ENCODE assay signal across 8 cellular contexts in genomic region chr22:46052801-46053562, GRCh38.
A peak's percentile ranks its signal among the peaks of the same experiment; 100 is the strongest.
DNase-seq lines count a peak whose midpoint lies in the region; ATAC-seq, FAIRE-seq and TF ChIP-seq lines count a peak whose summit lies in the region.

No MANE protein-coding gene starts in this region.

- DNase-seq in H54 (ENCODE audit: insufficient read length, low spot score) = no peak
- DNase-seq in T-helper 17 cell = peak in 1 of 3 donors; percentile 4
- DNase-seq in H1 (ENCODE audit: low read depth in 1 of 2, low spot score in 2 of 2) = no peak
- DNase-seq in vagina (ENCODE audit: extremely low spot score in 2 of 2) = no peak
- no peak for DNase-seq in SK-N-DZ (ENCODE audit: low spot score)

- H3K56ac ChIP-seq in H1 (replicated peaks; ENCODE audit: insufficient read length, low read depth, low read length) = no peak overlapping the region

- H2BK20ac ChIP-seq in H1 (ENCODE audit: low read length) = no peak overlapping the region

- H3K27me3 ChIP-seq in ACC112 (ENCODE audit: insufficient read depth, low read length) (no peaks in the 10 kb centered on the region), H1 (replicated peaks in 1 of 4; ENCODE audit: control insufficient read depth in 3 of 4, extremely low read depth in 1 of 4, insufficient read depth in 3 of 4, low read length in 3 of 4) (peaks cover 0 to under 1% (median 0%) of the 10 kb centered on the region in 4 experiments; a peak in 1 of 7 replicates), muscle layer of colon (ENCODE audit: control insufficient read depth in 1 of 2, insufficient read depth in 2 of 2, low read length in 2 of 2) (no peaks in the 10 kb centered on the region), vagina (no peaks in the 10 kb centered on the region)

- peaks cover 2% of the 10 kb centered on the region for H3K36me3 Mint-ChIP-seq in T-helper 17 cell (ENCODE audit: low read depth)

- H2AFZ ChIP-seq in ACC112 (ENCODE audit: low read length, unreplicated experiment) (peak overlapping the region; percentile 22), H1 (ENCODE audit: low read length) (no peak overlapping the region)

- peak overlapping the region; percentile 68; the same call in 1 of the 2 replicates for H2BK12ac ChIP-seq in H1 (ENCODE audit: low read depth, low read length)

- 0 out of 2 replicates have a peak overlapping the region, but pooled peaks have one; percentile 13 for H2AK5ac ChIP-seq in H1 (ENCODE audit: low read depth, low read length)

- H2BK15ac ChIP-seq in H1 (ENCODE audit: low read length) = no peak overlapping the region

- FAIRE-seq in H54 (lab: Jason Lieb, UNC) (no peak), H1 (lab: Jason Lieb, UNC) (no peak)

- H3K4me3 Mint-ChIP-seq in T-helper 17 cell = peak overlapping the region; percentile 96

- no peaks in the 10 kb centered on the region for H3K79me1 ChIP-seq in H1 (ENCODE audit: low read depth, low read length)

- H3K9ac ChIP-seq in H1 (replicated peaks in 1 of 4; ENCODE audit: extremely low read depth in 1 of 4, low read depth in 3 of 4, low read length in 3 of 4) (no peak overlapping the region), muscle layer of colon (ENCODE audit: low read length) (peak overlapping the region; percentile 74)

- no peak overlapping the region; the same call in 1 of the 2 replicates for H3K18ac ChIP-seq in H1 (ENCODE audit: extremely low read depth, low read length)

- no peak overlapping the region; the same call in 1 of the 2 replicates for H2BK5ac ChIP-seq in H1 (ENCODE audit: low read depth, low read length)

- no peaks in the 10 kb centered on the region for H3K36me3 ChIP-seq in ACC112 (ENCODE audit: insufficient read depth, low read length)
- no peaks in the 10 kb centered on the region for H3K36me3 ChIP-seq in H1 (ENCODE audit: control insufficient read depth in 2 of 4, insufficient read depth in 4 of 4, low read length in 3 of 4)
- H3K36me3 ChIP-seq in muscle layer of colon (ENCODE audit: insufficient read depth, low read length) = peaks cover 19% of the 10 kb centered on the region
- H3K36me3 ChIP-seq in vagina = no peaks in the 10 kb centered on the region

- H3K23me2 ChIP-seq in H1 (ENCODE audit: low read depth, low read length) = no peaks in the 10 kb centered on the region

- no peak for TF ChIP-seq RAD21 in H1 (IDR thresholded peaks at IDR 0.05 in 1 of 2, conservative IDR thresholded peaks at IDR 0.05 in 1 of 2; ENCODE audit: low read depth in 2 of 2, low read length in 2 of 2)

- no peak overlapping the region for H2BK120ac ChIP-seq in H1 (replicated peaks; ENCODE audit: low read depth, low read length)

- H4K20me1 ChIP-seq in H1 (replicated peaks in 1 of 2; ENCODE audit: control insufficient read depth in 1 of 2, insufficient read depth in 2 of 2, low read length in 2 of 2) = no peaks in the 10 kb centered on the region

- H3K27me3 Mint-ChIP-seq in T-helper 17 cell = no peaks in the 10 kb centered on the region

- H3K27ac ChIP-seq in ACC112 (ENCODE audit: low read depth, low read length) (peak overlapping the region; percentile 74), H1 (ENCODE audit: low read depth, low read length) (no peak overlapping the region), muscle layer of colon (ENCODE audit: low read depth, low read length) (peak overlapping the region; percentile 73), vagina (peak overlapping the region; percentile 100)

- peaks cover 35% of the 10 kb centered on the region for H3K4me1 Mint-ChIP-seq in T-helper 17 cell

- H4K91ac ChIP-seq in H1 (replicated peaks; ENCODE audit: insufficient read length, low read length) = no peak overlapping the region

- ATAC-seq in T-helper 17 cell = peak; percentile 12
- ATAC-seq in GM21360 (IDR thresholded peaks at IDR 0.05; ENCODE audit: unreplicated experiment) = no peak

- POLR2A ChIA-PET in H1 (lab: Charles Lee; ENCODE audit: partially characterized antibody) = interaction anchor here (0.8 kb wide), 1 partner anchor 17 kb away, joined by 3 read pairs; no protein-coding TSS in a partner anchor

- no peaks in the 10 kb centered on the region for H3K9me3 ChIP-seq in T-helper 17 cell (ENCODE audit: control insufficient read depth, low read length, poor library complexity, severe bottlenecking)
- no peaks in the 10 kb centered on the region for H3K9me3 ChIP-seq in H1 (ENCODE audit: insufficient read depth in 2 of 2, low read depth in 1 of 2, low read length in 1 of 2)
- H3K9me3 ChIP-seq in muscle layer of colon (ENCODE audit: low read length) = no peaks in the 10 kb centered on the region
- H3K9me3 ChIP-seq in vagina = no peaks in the 10 kb centered on the region

- peaks cover 21% of the 10 kb centered on the region for H3K4me1 ChIP-seq in ACC112 (ENCODE audit: control insufficient read depth, insufficient read depth, low read length, unreplicated experiment)
- H3K4me1 ChIP-seq in H1 (replicated peaks in 1 of 4; ENCODE audit: control insufficient read depth in 3 of 4, insufficient read depth in 4 of 4, low read length in 3 of 4) = peaks cover 0 to 6% (median 2%) of the 10 kb centered on the region in 4 experiments; a peak in 5 of 7 replicates
- H3K4me1 ChIP-seq in muscle layer of colon (ENCODE audit: insufficient read depth, low read length) = peaks cover 66% of the 10 kb centered on the region
- peaks cover 92% of the 10 kb centered on the region for H3K4me1 ChIP-seq in vagina

- peaks cover 59% of the 10 kb centered on the region for H3K79me2 ChIP-seq in ACC112 (ENCODE audit: control insufficient read depth, insufficient read depth, low read length, unreplicated experiment)
- H3K79me2 ChIP-seq in H1 (ENCODE audit: control insufficient read depth in 1 of 2, insufficient read depth in 2 of 2, low read length in 2 of 2) = no peaks in the 10 kb centered on the region

- TF ChIP-seq CTCF in H1 (IDR thresholded peaks at IDR 0.05; ENCODE audit: control extremely low read depth in 1 of 3, insufficient read depth in 1 of 3, low read depth in 1 of 3, low read length in 3 of 3) = no peak
- no peak for TF ChIP-seq CTCF in vagina (IDR thresholded peaks at IDR 0.05)

- H3K27ac Mint-ChIP-seq in T-helper 17 cell = peak overlapping the region; percentile 96

- intact Hi-C loops in vagina (cut with DNase I) = no loop called here

- H3K4me3 ChIP-seq in ACC112 (ENCODE audit: low read depth, low read length) = peak overlapping the region; percentile 86
- H3K4me3 ChIP-seq in H1 (ENCODE audit: extremely low read depth in 1 of 4, insufficient read depth in 2 of 4, low read depth in 3 of 4, low read length in 4 of 4) = no peak overlapping the region
- peak overlapping the region; percentile 31 to 69 for H3K4me3 ChIP-seq in muscle layer of colon (ENCODE audit: low read depth in 1 of 2, low read length in 2 of 2)
- peak overlapping the region; percentile 62 to 75 for H3K4me3 ChIP-seq in vagina

- CTCF ChIA-PET in H1 (lab: Charles Lee; ENCODE audit: partially characterized antibody) = interaction anchor here (2.5 to 3.7 kb wide), 2 partner anchors 17 to 47 kb away, joined by 7 to 14 read pairs; no protein-coding TSS in a partner anchor

- no peak overlapping the region for H3K23ac ChIP-seq in H1 (ENCODE audit: insufficient read length)

- no peak overlapping the region for H3K14ac ChIP-seq in H1 (ENCODE audit: insufficient read length)

- TF ChIP-seq EP300 in H1 (IDR thresholded peaks at IDR 0.05; ENCODE audit: borderline replicate concordance in 1 of 2, low read depth in 2 of 2, low read length in 2 of 2) = no peak

- H3K4ac ChIP-seq in H1 (replicated peaks; ENCODE audit: insufficient read length, low read depth, low read length) = no peak overlapping the region

- no peak overlapping the region for H4K8ac ChIP-seq in H1 (ENCODE audit: extremely low read depth, insufficient read depth, low read length)

- no peak overlapping the region for H3K4me2 ChIP-seq in H1 (ENCODE audit: insufficient read depth in 1 of 2, low read depth in 2 of 2, low read length in 2 of 2)

- WGBS in H1 (ENCODE audit: extremely low coverage in 1 of 2, insufficient coverage in 1 of 2, insufficient read length in 1 of 2, insufficient replicate concordance in 2 of 2, low coverage in 1 of 2, low lambda C conversion rate in 2 of 2, missing lambda C conversion rate in 1 of 2), 2 experiments = 83% methylated on average over 26 of the region's 26 CpGs; no CpG with 5 or more reads in 1 of the 2 experiments

- no peak overlapping the region for H4K5ac ChIP-seq in H1 (ENCODE audit: insufficient read length, low read depth, low read length)

- TF ChIP-seq POLR2A in H54 (IDR thresholded peaks at IDR 0.05; ENCODE audit: low read depth, low read length) (peak; percentile 16; the same call in 1 of the 2 replicates), H1 (IDR thresholded peaks at IDR 0.05; ENCODE audit: control extremely low read depth in 1 of 2, low read depth in 2 of 2, low read length in 2 of 2) (no peak), vagina (IDR thresholded peaks at IDR 0.05) (no peak)

TF ChIP-seq in H1, 55 proteins besides CTCF, POLR2A, EP300 and RAD21:
- no peak for TF ChIP-seq SIRT6 (IDR thresholded peaks at IDR 0.05; ENCODE audit: low read length)
- no peak for TF ChIP-seq CBX8 (IDR thresholded peaks at IDR 0.05; ENCODE audit: borderline replicate concordance, low read depth, low read length)
- TF ChIP-seq EGR1 (IDR thresholded peaks at IDR 0.05; ENCODE audit: borderline replicate concordance, low read depth, low read length) = no peak
- no peak for TF ChIP-seq CHD2 (IDR thresholded peaks at IDR 0.05; ENCODE audit: low read length)
- TF ChIP-seq SIN3A (conservative IDR thresholded peaks at IDR 0.05 in 1 of 2, IDR thresholded peaks at IDR 0.05 in 1 of 2; ENCODE audit: low read depth in 1 of 2, low read length in 2 of 2) = no peak
- TF ChIP-seq KDM1A (IDR thresholded peaks at IDR 0.05; ENCODE audit: borderline replicate concordance, low read length) = no peak
- TF ChIP-seq JUN (IDR thresholded peaks at IDR 0.05; ENCODE audit: low read depth, low read length) = no peak
- TF ChIP-seq HDAC2 (IDR thresholded peaks at IDR 0.05; ENCODE audit: borderline replicate concordance in 1 of 2, low read depth in 2 of 2, low read length in 2 of 2) = no peak
- TF ChIP-seq TEAD4 (IDR thresholded peaks at IDR 0.05; ENCODE audit: low read depth, low read length) = no peak
- no peak for TF ChIP-seq YY1 (IDR thresholded peaks at IDR 0.05; ENCODE audit: low read depth, low read length)
- TF ChIP-seq BRCA1 (IDR thresholded peaks at IDR 0.05; ENCODE audit: low read depth, low read length) = no peak
- no peak for TF ChIP-seq NRF1 (IDR thresholded peaks at IDR 0.05; ENCODE audit: low read depth, low read length)
- no peak for TF ChIP-seq GABPA (IDR thresholded peaks at IDR 0.05; ENCODE audit: borderline replicate concordance, insufficient read depth, low read length)
- no peak for TF ChIP-seq FOSL1 (IDR thresholded peaks at IDR 0.05; ENCODE audit: insufficient read depth, low read depth, low read length)
- TF ChIP-seq KDM4A (IDR thresholded peaks at IDR 0.05; ENCODE audit: low read depth, low read length, severe bottlenecking) = no peak
TF ChIP-seq in H1: peak in this region for 0.

Comparison
In these comparisons a context has a peak if more than half of its experiments do, and no peak if none do; other contexts are left out.
1. H3K4me3 ChIP-seq: peak in ACC112 (single experiment), muscle layer of colon (2 of 2) and vagina (2 of 2); none in H1 (0 of 4).